3 cellular contexts compared by ENCODE assay signal in genomic region chr21:45312296-45312695, GRCh38.
"Had no signal": no experiment of that assay in that cellular context is flagged by ENCODE, and none has a peak within 500 bp of the region (broad histone marks: within the 10 kb centered on the region; RNA-seq: fewer than 3 reads in every experiment).

No MANE protein-coding gene starts in this region.

- H3K4me3 ChIP-seq: GM12878 had no signal

- ATAC-seq: GM12878 had no signal

- DNase-seq: GDM1, GF-D8 had no signal
